12 cellular contexts compared by ENCODE assay signal in genomic region chr17:32998893-32999240, GRCh38. TPM values are rescaled to one million over a fixed set of nuclear protein-coding genes. Genes with fewer than 3 reads are reported as not detected.
A peak's percentile ranks its signal among the peaks of the same experiment; 100 is the strongest.
DNase-seq lines count a peak whose midpoint lies in the region; ATAC-seq, FAIRE-seq and TF ChIP-seq lines count a peak whose summit lies in the region.
"Had no signal": no experiment of that assay in that cellular context is flagged by ENCODE, and none has a peak within 500 bp of the region (broad histone marks: within the 10 kb centered on the region; RNA-seq: fewer than 3 reads in every experiment).

No MANE protein-coding gene starts in this region.

- peak; percentile 70 for FAIRE-seq in HTR-8/SVneo (lab: Jason Lieb, UNC)
- FAIRE-seq: kidney, TTC549 had no signal

- TF ChIP-seq POLR2A in gastroesophageal sphincter (IDR thresholded peaks at IDR 0.05), result no peak

- H3K36me3 Mint-ChIP-seq in T-cell, result no peaks in the 10 kb centered on the region

- H3K27me3 ChIP-seq in gastroesophageal sphincter, result peaks cover 38% of the 10 kb centered on the region
- H3K27me3 ChIP-seq: BLaER1 treated with 17β-estradiol and CSF1 and Interleukin-3, amounts not matched to agents 10 nM and 100 nM had no signal

- POLR2A ChIA-PET in T-cell (lab: Charles Lee), result no interaction called here

- no peak overlapping the region for H3K27ac Mint-ChIP-seq in T-cell

- H3K4me3 ChIP-seq in cardiac fibroblast (replicated peaks in 1 of 2; ENCODE audit: low read depth in 2 of 2, low read length in 2 of 2), result no peak overlapping the region
- no peak overlapping the region for H3K4me3 ChIP-seq in gastroesophageal sphincter

- TF ChIP-seq CTCF in cardiac fibroblast (IDR thresholded peaks at IDR 0.05; ENCODE audit: low read depth, low read length) (no peak), gastroesophageal sphincter (IDR thresholded peaks at IDR 0.05) (no peak)

- no peaks in the 10 kb centered on the region for H3K36me3 ChIP-seq in gastroesophageal sphincter
- H3K36me3 ChIP-seq: BLaER1 treated with 17β-estradiol and CSF1 and Interleukin-3, amounts not matched to agents 10 nM and 100 nM had no signal

- peaks cover 0 to 6% (median 0%) of the 10 kb centered on the region in 3 donors for H3K4me1 ChIP-seq in gastroesophageal sphincter

- no peak overlapping the region for H3K4me3 Mint-ChIP-seq in T-cell

- no peaks in the 10 kb centered on the region for H3K9me3 ChIP-seq in gastroesophageal sphincter
- H3K9me3 ChIP-seq: BLaER1 treated with 17β-estradiol and CSF1 and Interleukin-3, amounts not matched to agents 10 nM and 100 nM had no signal

- no peaks in the 10 kb centered on the region for H3K9me3 Mint-ChIP-seq in T-cell

- ATAC-seq in gastroesophageal sphincter, result no peak
- no peak for ATAC-seq in T-cell (replicated peaks in 1 of 4)

- TF ChIP-seq EP300 in gastroesophageal sphincter (IDR thresholded peaks at IDR 0.05), result no peak

- peaks cover 5 to 6% (median 5%) of the 10 kb centered on the region in 3 donors for H3K4me1 Mint-ChIP-seq in T-cell

- DNase-seq in AG08396 (ENCODE audit: low spot score) (peak; percentile 66), HTR-8/SVneo (ENCODE audit: insufficient read length, low spot score) (peak; percentile 63), cardiac fibroblast (ENCODE audit: low read depth in 2 of 2) (peak; percentile 28 to 61), iris pigment epithelial cell (ENCODE audit: low read depth) (peak; percentile 28), occipital lobe (lab: John Stamatoyannopoulos, UW) (no peak), T-cell (no peak)
- no peak for DNase-seq in effector CD4-positive, alpha-beta T cell

- CTCF ChIA-PET in T-cell (lab: Charles Lee), result interaction anchor here in 1 of 2 donors (0.9 to 1.2 kb wide), 3 partner anchors 11 to 216 kb away, joined by 3 to 5 read pairs (median 4); partner anchors contain the start of gene TMEM98

- H3K27ac ChIP-seq in gastroesophageal sphincter, result no peak overlapping the region

- H3K27me3 Mint-ChIP-seq in T-cell, result peaks cover 15 to 21% of the 10 kb centered on the region in 2 donors

- 67% methylated on average over 1 of the region's 7 CpGs; no CpG with 5 or more reads in 1 of the 2 donors for WGBS in gastroesophageal sphincter (ENCODE audit: low coverage in 1 of 2), 2 donors

RNA-seq across cellular contexts. Expression of gene SPACA3, which starts 7.2 kb away (rescaled TPM):
- total RNA-seq in gastroesophageal sphincter (not detected), occipital lobe (not detected), T-cell (not detected)
- total RNA-seq: G401, kidney had no signal

Comparison
In these comparisons a context has a peak if more than half of its experiments do, and no peak if none do; other contexts are left out.
1. DNase-seq: peak in AG08396 (single experiment), HTR-8/SVneo (single experiment), cardiac fibroblast (2 of 2) and iris pigment epithelial cell (single experiment); none in effector CD4-positive, alpha-beta T cell (single experiment), occipital lobe (single experiment) and T-cell (0 of 34).